Comparison of ENCODE assay signal across 8 cellular contexts in genomic region chr20:297925-298754, GRCh38. TPM values are rescaled to one million over a fixed set of nuclear protein-coding genes. Genes with fewer than 3 reads are reported as not detected.
A peak's percentile ranks its signal among the peaks of the same experiment; 100 is the strongest.
DNase-seq lines count a peak whose midpoint lies in the region; ATAC-seq and TF ChIP-seq lines count a peak whose summit lies in the region.

No MANE protein-coding gene starts in this region.

- CTCF ChIA-PET in BJ (lab: Yijun Ruan, JAX) = interaction anchor here (0.7 to 1.4 kb wide), 2 partner anchors 22 to 75 kb away, joined by 3 read pairs; no protein-coding TSS in a partner anchor

- no peaks in the 10 kb centered on the region for H3K27me3 Mint-ChIP-seq in stimulated activated naive B cell treated with anti-CD40 and anti-IgM and Interleukin-4, amounts not matched to agents 10 μg/mL and 1 μg/mL and 100 μg/mL, for 72 hours

- peaks cover 22 to 61% of the 10 kb centered on the region in 2 donors for H3K4me1 Mint-ChIP-seq in stimulated activated naive B cell treated with anti-CD40 and anti-IgM and Interleukin-4, amounts not matched to agents 10 μg/mL and 1 μg/mL and 100 μg/mL, for 72 hours

- peak overlapping the region; percentile 100 for H3K27ac Mint-ChIP-seq in stimulated activated naive B cell treated with anti-CD40 and anti-IgM and Interleukin-4, amounts not matched to agents 10 μg/mL and 1 μg/mL and 100 μg/mL, for 72 hours

- H3K9me3 Mint-ChIP-seq in stimulated activated naive B cell treated with anti-CD40 and anti-IgM and Interleukin-4, amounts not matched to agents 10 μg/mL and 1 μg/mL and 100 μg/mL, for 72 hours = peaks cover 6% of the 10 kb centered on the region in 2 donors

- DNase-seq in BJ (ENCODE audit: low read depth) (no peak), NCI-H748 (lab: John Stamatoyannopoulos, UW; ENCODE audit: unreplicated experiment) (peak; percentile 89), epithelial cell of proximal tubule (ENCODE audit: low read depth) (no peak)
- peak; percentile 17 for DNase-seq in activated CD8-positive, alpha-beta memory T cell treated with anti-CD3 and anti-CD28 coated beads, Interleukin-2, amount 50 U/mL, for 24 hours (ENCODE audit: extremely low read depth)
- DNase-seq in stimulated activated naive B cell treated with anti-CD40 and anti-IgM and Interleukin-4, amounts not matched to agents 10 μg/mL and 1 μg/mL and 100 μg/mL, for 72 hours = peak; percentile 31

- H3K9me3 ChIP-seq in mononuclear cell (ENCODE audit: low read depth, low read length) = no peaks in the 10 kb centered on the region

- H3K4me3 ChIP-seq in BJ (ENCODE audit: low read depth, low read length) (peak overlapping the region; percentile 90), epithelial cell of proximal tubule (ENCODE audit: low read depth, low read length) (peak overlapping the region; percentile 92), mononuclear cell (ENCODE audit: low read length) (peak overlapping the region; percentile 90)

- POLR2A ChIA-PET in BJ (lab: Charles Lee) = interaction anchor here (0.6 kb wide), 1 partner anchor 12 kb away, joined by 3 read pairs; no protein-coding TSS in a partner anchor

- ATAC-seq in GM19035 (IDR thresholded peaks at IDR 0.05; ENCODE audit: unreplicated experiment) = peak; percentile 28
- peak; percentile 25 for ATAC-seq in HG03280 (IDR thresholded peaks at IDR 0.05; ENCODE audit: unreplicated experiment)
- ATAC-seq in stimulated activated naive B cell treated with anti-CD40 and anti-IgM and Interleukin-4, amounts not matched to agents 10 μg/mL and 1 μg/mL and 100 μg/mL, for 72 hours (replicated peaks) = peak; percentile 43 to 45

- H3K36me3 Mint-ChIP-seq in stimulated activated naive B cell treated with anti-CD40 and anti-IgM and Interleukin-4, amounts not matched to agents 10 μg/mL and 1 μg/mL and 100 μg/mL, for 72 hours = peaks cover 41 to 43% of the 10 kb centered on the region in 2 donors

- peaks cover 39% of the 10 kb centered on the region for H3K4me1 ChIP-seq in mononuclear cell (ENCODE audit: insufficient read depth, low read length)

- TF ChIP-seq CTCF in BJ (IDR thresholded peaks at IDR 0.05; ENCODE audit: insufficient read depth, low read depth, low read length) (no peak), epithelial cell of proximal tubule (conservative IDR thresholded peaks at IDR 0.05; ENCODE audit: low read depth, low read length) (no peak)

- H3K4me3 Mint-ChIP-seq in stimulated activated naive B cell treated with anti-CD40 and anti-IgM and Interleukin-4, amounts not matched to agents 10 μg/mL and 1 μg/mL and 100 μg/mL, for 72 hours = peak overlapping the region; percentile 98 to 99

- H3K27me3 ChIP-seq in BJ (ENCODE audit: control insufficient read depth, insufficient read depth, low read length) = no peaks in the 10 kb centered on the region
- H3K27me3 ChIP-seq in mononuclear cell (ENCODE audit: insufficient read depth, low read length) = no peaks in the 10 kb centered on the region

- no peaks in the 10 kb centered on the region for H3K36me3 ChIP-seq in BJ (ENCODE audit: control insufficient read depth, insufficient read depth, low read length)

RNA-seq across cellular contexts. Expression of gene ZCCHC3, which starts 0.8 kb away (rescaled TPM):
- polyA plus RNA-seq in BJ (2011; rRNA removed) = 7.1 and 8.3 TPM in 2 replicates
- 6.9 and 10.0 TPM in 2 replicates for polyA minus RNA-seq in BJ (2011; rRNA and poly(A)+ RNA removed)
- total RNA-seq in epithelial cell of proximal tubule = 12.4 and 20.3 TPM in 2 replicates
- total RNA-seq in mononuclear cell = 16.8 TPM

RNA-seq across cellular contexts. Expression of gene C20orf96, which starts 7.6 kb away (rescaled TPM):
- 4.8 and 5.5 TPM in 2 replicates for polyA plus RNA-seq in BJ (2011; rRNA removed)
- 1.7 and 1.8 TPM in 2 replicates for polyA minus RNA-seq in BJ (2011; rRNA and poly(A)+ RNA removed)
- total RNA-seq in epithelial cell of proximal tubule = 1.7 and 3.9 TPM in 2 replicates
- 0.73 TPM for total RNA-seq in mononuclear cell

RNA-seq across cellular contexts. Expression of gene SOX12, which starts 27.2 kb away (rescaled TPM):
- 3.6 TPM in 2 replicates for polyA plus RNA-seq in BJ (2011; rRNA removed)
- 2.7 and 4.4 TPM in 2 replicates for polyA minus RNA-seq in BJ (2011; rRNA and poly(A)+ RNA removed)
- total RNA-seq in epithelial cell of proximal tubule = 7.9 and 10.1 TPM in 2 replicates
- 1.3 TPM for total RNA-seq in mononuclear cell

RNA-seq across cellular contexts. Expression of gene DEFB132, which starts 40.6 kb away (rescaled TPM):
- polyA plus RNA-seq in BJ (2011; rRNA removed) = not detected in 2 replicates
- polyA minus RNA-seq in BJ (2011; rRNA and poly(A)+ RNA removed) = not detected in 2 replicates
- not detected in 2 replicates for total RNA-seq in epithelial cell of proximal tubule
- not detected for total RNA-seq in mononuclear cell

RNA-seq across cellular contexts. Expression of gene NRSN2, which starts 48.8 kb away (rescaled TPM):
- 53.9 and 84.1 TPM in 2 replicates for polyA plus RNA-seq in BJ (2011; rRNA removed)
- 26.1 and 41.8 TPM in 2 replicates for polyA minus RNA-seq in BJ (2011; rRNA and poly(A)+ RNA removed)
- total RNA-seq in epithelial cell of proximal tubule = 49.1 and 52.4 TPM in 2 replicates
- 0.63 TPM for total RNA-seq in mononuclear cell

Comparison
In these comparisons a context has a peak if more than half of its experiments do, and no peak if none do; other contexts are left out.
1. DNase-seq: peak in NCI-H748 (single experiment), activated CD8-positive, alpha-beta memory T cell treated with anti-CD3 and anti-CD28 coated beads, Interleukin-2, amount 50 U/mL, for 24 hours (single experiment) and stimulated activated naive B cell treated with anti-CD40 and anti-IgM and Interleukin-4, amounts not matched to agents 10 μg/mL and 1 μg/mL and 100 μg/mL, for 72 hours (single experiment); none in BJ (single experiment) and epithelial cell of proximal tubule (single experiment).
2. Peak in every context shown above with its lines, with median percentiles within 50 percentile points of each other: H3K4me3 ChIP-seq and ATAC-seq.